ENCODE assay signal across 8 cellular contexts in genomic region chr6:37083243-37084138, GRCh38.
A peak's percentile ranks its signal among the peaks of the same experiment; 100 is the strongest.
DNase-seq lines count a peak whose midpoint lies in the region; ATAC-seq and TF ChIP-seq lines count a peak whose summit lies in the region.

No MANE protein-coding gene starts in this region.

- TF ChIP-seq CTCF in foreskin fibroblast (IDR thresholded peaks at IDR 0.05; ENCODE audit: low read depth, low read length), result no peak

- DNase-seq in EH (ENCODE audit: low read depth) (peak; percentile 79), OCI-M1 (lab: John Stamatoyannopoulos, UW) (peak; percentile 98), foreskin fibroblast (peak; percentile 92), pons (ENCODE audit: low spot score) (peak; percentile 82), NCI-H2029 (lab: John Stamatoyannopoulos, UW) (no peak)
- DNase-seq in stimulated activated CD4-positive, alpha-beta T cell treated with anti-CD3 and anti-CD28 coated beads, Interleukin-12 subunit alpha, Interleukin-12 subunit beta, amount 100 ng/mL, for 4 hours, result no peak

- ATAC-seq in GM18502 (IDR thresholded peaks at IDR 0.05; ENCODE audit: poor library complexity, unreplicated experiment) (no peak), GM18873 (IDR thresholded peaks at IDR 0.05; ENCODE audit: low FRiP score, unreplicated experiment) (no peak)

- no peak overlapping the region for H3K4me3 ChIP-seq in foreskin fibroblast (ENCODE audit: low read depth in 1 of 2, low read length in 2 of 2)

Comparison
In these comparisons a context has a peak if more than half of its experiments do, and no peak if none do; other contexts are left out.
1. DNase-seq: peak in EH (single experiment), OCI-M1 (single experiment), foreskin fibroblast (2 of 2) and pons (single experiment); none in stimulated activated CD4-positive, alpha-beta T cell treated with anti-CD3 and anti-CD28 coated beads, Interleukin-12 subunit alpha, Interleukin-12 subunit beta, amount 100 ng/mL, for 4 hours (single experiment) and NCI-H2029 (single experiment).